22 cellular contexts compared by ENCODE assay signal in the genomic region with DNA sequence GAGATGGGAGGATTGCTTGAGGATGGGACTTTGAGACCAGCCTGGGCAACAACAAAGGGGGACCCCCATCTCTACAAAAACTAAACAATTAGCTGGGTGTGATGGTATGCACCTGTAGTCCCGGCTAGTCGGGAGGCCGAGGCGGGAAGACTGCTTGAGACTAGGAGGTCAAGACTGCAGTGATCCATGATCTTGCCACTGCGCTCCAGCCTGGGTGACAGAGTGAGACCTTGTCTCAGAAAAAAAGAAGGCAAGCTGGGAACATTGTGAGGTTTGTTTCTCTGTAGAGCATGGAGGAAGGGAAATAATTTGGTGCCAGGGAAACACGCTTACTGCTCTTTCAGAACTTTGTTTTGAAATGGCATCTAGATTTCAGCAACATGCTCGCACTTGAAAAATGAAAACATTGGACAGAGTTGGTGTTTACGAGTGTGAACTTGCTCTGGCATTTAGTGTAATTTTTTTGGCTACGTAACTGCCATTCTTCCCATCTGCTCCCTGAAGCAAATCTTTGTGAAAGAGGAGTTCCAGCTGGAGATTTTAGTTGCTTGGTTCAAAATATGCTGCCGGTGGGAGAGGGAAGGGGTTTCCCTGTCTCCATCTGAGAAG.
DNase-seq lines count a peak whose midpoint lies in the region; ATAC-seq and TF ChIP-seq lines count a peak whose summit lies in the region.
"Had no signal": no experiment of that assay in that cellular context is flagged by ENCODE, and none has a peak within 500 bp of the region (broad histone marks: within the 10 kb centered on the region; RNA-seq: fewer than 3 reads in every experiment).

No MANE protein-coding gene starts in this region.

- no peak for TF ChIP-seq POLR2A in prostate gland (IDR thresholded peaks at IDR 0.05)

- TF ChIP-seq CTCF in VCaP (conservative IDR thresholded peaks at IDR 0.05) (no peak), fibroblast of lung (conservative IDR thresholded peaks at IDR 0.05 in 1 of 2, IDR thresholded peaks at IDR 0.05 in 1 of 2; ENCODE audit: low read depth in 1 of 2, low read length in 2 of 2) (no peak), prostate gland (IDR thresholded peaks at IDR 0.05) (no peak), WERI-Rb-1 (IDR thresholded peaks at IDR 0.05; ENCODE audit: low read depth, low read length) (no peak)

- WGBS in prostate gland, result 29% methylated on average over 10 of the region's 10 CpGs

- H3K4me1 ChIP-seq in fibroblast of lung (ENCODE audit: control insufficient read depth, extremely low read depth, insufficient read depth, low read length), result peaks cover 13% of the 10 kb centered on the region
- H3K4me1 ChIP-seq in prostate gland (replicated peaks), result no peaks in the 10 kb centered on the region
- no peaks in the 10 kb centered on the region for H3K4me1 ChIP-seq in Karpas-422 (ENCODE audit: low read length)

- no peaks in the 10 kb centered on the region for H3K9me2 ChIP-seq in Karpas-422 (replicated peaks; ENCODE audit: insufficient read depth, low read length)

- H3K9me3 ChIP-seq in fibroblast of lung (ENCODE audit: control insufficient read depth, insufficient read depth, low read depth, low read length) (no peaks in the 10 kb centered on the region), prostate gland (no peaks in the 10 kb centered on the region), WERI-Rb-1 (ENCODE audit: severe bottlenecking) (no peaks in the 10 kb centered on the region), Karpas-422 (ENCODE audit: low read length) (no peaks in the 10 kb centered on the region)
- H3K9me3 ChIP-seq: A549, gastrocnemius medialis, pancreas had no signal

- DNase-seq in DMS 273 (lab: John Stamatoyannopoulos, UW; ENCODE audit: unreplicated experiment) (peak; percentile 75), fibroblast of lung (ENCODE audit: low read depth in 2 of 2) (peak in 1 of 2 donors; percentile 56), prostate gland (ENCODE audit: low spot score) (peak; percentile 61), WERI-Rb-1 (no peak), Karpas-422 (no peak)
- DNase-seq: activated CD4-positive, alpha-beta T cell treated with anti-CD3 and anti-CD28 coated beads, Interleukin-2, amount 50 U/mL, for 48 hours; activated effector memory CD4-positive, alpha-beta T cell treated with anti-CD3 and anti-CD28 coated beads, Interleukin-2, amount 50 U/mL, for 16 hours; COR-L47; cortex of kidney; gastrocnemius medialis; natural killer cell; NCI-H1105 treated with DMSO at 0.1 percent for 48 hours; NCI-H69; pancreas; Right ventricle myocardium superior; stimulated activated CD4-positive, alpha-beta T cell treated with anti-CD3 and anti-CD28 coated beads, Interleukin-2, amount 100 ng/mL, for 24 hours; stimulated activated naive CD8-positive, alpha-beta T cell treated with anti-CD3 and anti-CD28 coated beads, Interleukin-15, Interleukin-2, amounts not matched to agents 100 U/mL and 50 U/mL, for 24 hours had no signal

- H3K27ac ChIP-seq in VCaP, result peak overlapping the region; percentile 14; the same call in 1 of the 2 replicates
- no peak overlapping the region for H3K27ac ChIP-seq in fibroblast of lung (ENCODE audit: insufficient read depth, low read length)
- H3K27ac ChIP-seq in prostate gland, result peak overlapping the region; percentile 52 to 53
- no peak overlapping the region for H3K27ac ChIP-seq in WERI-Rb-1
- no peak overlapping the region for H3K27ac ChIP-seq in Karpas-422 (ENCODE audit: low read length)
- H3K27ac ChIP-seq: A549, gastrocnemius medialis, pancreas had no signal

- ATAC-seq in GM18519 (IDR thresholded peaks at IDR 0.05; ENCODE audit: low FRiP score, unreplicated experiment), result no peak
- no peak for ATAC-seq in GM18520 (IDR thresholded peaks at IDR 0.05; ENCODE audit: unreplicated experiment)
- ATAC-seq: A549; gastrocnemius medialis; HCT116; natural killer cell; pancreas; stimulated activated naive CD8-positive, alpha-beta T cell treated with anti-CD3 and anti-CD28 coated beads, Interleukin-15, Interleukin-2, amounts not matched to agents 100 U/mL and 50 U/mL, for 24 hours had no signal

- H3K4me3 ChIP-seq in fibroblast of lung (replicated peaks in 1 of 4; ENCODE audit: control extremely low read depth in 1 of 4, insufficient read depth in 1 of 4, low read depth in 3 of 4, low read length in 4 of 4), result no peak overlapping the region
- H3K4me3 ChIP-seq in prostate gland, result no peak overlapping the region
- H3K4me3 ChIP-seq in WERI-Rb-1 (ENCODE audit: low read depth, low read length), result no peak overlapping the region
- H3K4me3 ChIP-seq in Karpas-422 (ENCODE audit: low read length), result no peak overlapping the region
- H3K4me3 ChIP-seq: A549, gastrocnemius medialis, pancreas had no signal

- no peak overlapping the region for H2AFZ ChIP-seq in fibroblast of lung (ENCODE audit: low read length)
- H2AFZ ChIP-seq in Karpas-422 (ENCODE audit: low read length), result no peak overlapping the region

- H3K79me2 ChIP-seq in fibroblast of lung (ENCODE audit: control insufficient read depth, insufficient read depth, low read length) (no peaks in the 10 kb centered on the region), Karpas-422 (ENCODE audit: low read length) (no peaks in the 10 kb centered on the region)

- H3K36me3 ChIP-seq in fibroblast of lung (ENCODE audit: control insufficient read depth, insufficient read depth, low read length) (no peaks in the 10 kb centered on the region), prostate gland (no peaks in the 10 kb centered on the region), WERI-Rb-1 (no peaks in the 10 kb centered on the region), Karpas-422 (ENCODE audit: insufficient read depth, low read length) (no peaks in the 10 kb centered on the region)
- H3K36me3 ChIP-seq: gastrocnemius medialis, pancreas had no signal

- H3K4me2 ChIP-seq in fibroblast of lung (ENCODE audit: extremely low read depth, insufficient read depth, low read length) (peak overlapping the region; percentile 2), Karpas-422 (ENCODE audit: low read depth, low read length, poor library complexity, severe bottlenecking) (no peak overlapping the region)
- H3K4me2 ChIP-seq: A549 had no signal

- intact Hi-C loops in prostate gland (cut with DNase I), result no loop called here

- H3K27me3 ChIP-seq in fibroblast of lung (ENCODE audit: control insufficient read depth, insufficient read depth, low read length), result no peaks in the 10 kb centered on the region
- no peaks in the 10 kb centered on the region for H3K27me3 ChIP-seq in prostate gland (replicated peaks; ENCODE audit: insufficient read depth)
- H3K27me3 ChIP-seq in WERI-Rb-1 (ENCODE audit: insufficient read depth, low read depth, severe bottlenecking), result no peaks in the 10 kb centered on the region
- no peaks in the 10 kb centered on the region for H3K27me3 ChIP-seq in Karpas-422 (ENCODE audit: low read length)
- H3K27me3 ChIP-seq: gastrocnemius medialis, pancreas had no signal

- H4K20me1 ChIP-seq in fibroblast of lung (ENCODE audit: control insufficient read depth, extremely low read depth, insufficient read depth, low read length) (no peaks in the 10 kb centered on the region), Karpas-422 (ENCODE audit: insufficient read depth, low read depth, low read length) (no peaks in the 10 kb centered on the region)

- H3K9ac ChIP-seq in fibroblast of lung (ENCODE audit: insufficient read depth, low read length), result no peak overlapping the region
- H3K9ac ChIP-seq in Karpas-422 (ENCODE audit: low read length), result no peak overlapping the region

Comparison
In these comparisons a context has a peak if more than half of its experiments do, and no peak if none do; other contexts are left out.
1. DNase-seq: peak in DMS 273 (single experiment) and prostate gland (single experiment); none in WERI-Rb-1 (single experiment) and Karpas-422 (single experiment).
2. H3K27ac ChIP-seq: peak in VCaP (single experiment) and prostate gland (2 of 2); none in fibroblast of lung (single experiment), WERI-Rb-1 (single experiment) and Karpas-422 (single experiment).